In the genomic region with DNA sequence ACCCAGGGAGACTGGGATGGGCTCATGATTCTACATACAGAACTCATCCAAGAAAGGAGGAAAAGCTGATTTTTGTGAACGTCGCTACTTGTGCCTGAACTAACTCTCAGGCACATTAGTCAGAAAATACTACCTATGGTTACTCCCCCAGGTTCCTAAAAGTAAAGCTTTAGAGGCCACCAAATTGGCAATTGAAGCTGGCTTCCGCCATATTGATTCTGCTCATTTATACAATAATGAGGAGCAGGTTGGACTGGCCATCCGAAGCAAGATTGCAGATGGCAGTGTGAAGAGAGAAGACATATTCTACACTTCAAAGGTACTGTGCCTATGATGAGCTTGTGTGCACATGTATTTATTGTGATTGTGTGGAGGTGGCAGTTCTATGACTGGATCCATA, we compare ENCODE assay signal across 3 cellular contexts. TPM values are rescaled to one million over a fixed set of nuclear protein-coding genes. Genes with fewer than 3 reads are reported as not detected.
"Had no signal": no experiment of that assay in that cellular context is flagged by ENCODE, and none has a peak within 500 bp of the region (broad histone marks: within the 10 kb centered on the region; RNA-seq: fewer than 3 reads in every experiment).

No MANE protein-coding gene starts in this region.

RNA-seq across cellular contexts. Expression of gene AKR1C1, which starts 2.5 kb away (rescaled TPM):
- polyA plus RNA-seq: immature natural killer cell had no signal

RNA-seq across cellular contexts. Expression of gene AKR1C2, which starts 37.9 kb away (rescaled TPM):
- total RNA-seq: naive thymus-derived CD8-positive, alpha-beta T cell; osteocyte had no signal
- polyA plus RNA-seq: immature natural killer cell; naive thymus-derived CD8-positive, alpha-beta T cell had no signal
